In genomic region chr4:175891863-175892262, GRCh38 we compare ENCODE assay signal across 8 cellular contexts.
A peak's percentile ranks its signal among the peaks of the same experiment; 100 is the strongest.
DNase-seq lines count a peak whose midpoint lies in the region; ATAC-seq and TF ChIP-seq lines count a peak whose summit lies in the region.

No MANE protein-coding gene starts in this region.

- H3K27me3 ChIP-seq in foreskin keratinocyte, result no peaks in the 10 kb centered on the region
- no peaks in the 10 kb centered on the region for H3K27me3 ChIP-seq in suprapubic skin

- H3K36me3 ChIP-seq in suprapubic skin, result no peaks in the 10 kb centered on the region

- no peak for TF ChIP-seq POLR2A in suprapubic skin (IDR thresholded peaks at IDR 0.05)

- peak; percentile 74 for DNase-seq in Ammon's horn (ENCODE audit: low spot score)
- peak; percentile 44 for DNase-seq in NCI-H82 (lab: John Stamatoyannopoulos, UW)
- DNase-seq in foreskin keratinocyte, result peak in 1 of 2 donors; percentile 12
- DNase-seq in suprapubic skin (ENCODE audit: low spot score in 2 of 2), result no peak
- DNase-seq in UCSD-AML1 (lab: John Stamatoyannopoulos, UW; ENCODE audit: unreplicated experiment), result no peak

- no peak for TF ChIP-seq EP300 in suprapubic skin (IDR thresholded peaks at IDR 0.05)

- H3K4me3 ChIP-seq in suprapubic skin, result no peak overlapping the region

- H3K27ac ChIP-seq in foreskin keratinocyte (no peak overlapping the region), suprapubic skin (no peak overlapping the region)

- WGBS in suprapubic skin, result 13% methylated on average over 2 of the region's 2 CpGs

- no peaks in the 10 kb centered on the region for H3K9me3 ChIP-seq in suprapubic skin

- TF ChIP-seq CTCF in foreskin keratinocyte (conservative IDR thresholded peaks at IDR 0.05) (peak; percentile 27), suprapubic skin (IDR thresholded peaks at IDR 0.05) (no peak)

- ATAC-seq in GM21576 (IDR thresholded peaks at IDR 0.05; ENCODE audit: unreplicated experiment) (peak; percentile 49), foreskin keratinocyte (no peak), GM21619 (IDR thresholded peaks at IDR 0.05; ENCODE audit: unreplicated experiment) (no peak), GM21526 (IDR thresholded peaks at IDR 0.05; ENCODE audit: low FRiP score, unreplicated experiment) (no peak)

- no peaks in the 10 kb centered on the region for H3K4me1 ChIP-seq in foreskin keratinocyte
- H3K4me1 ChIP-seq in suprapubic skin, result no peaks in the 10 kb centered on the region

Comparison
In these comparisons a context has a peak if more than half of its experiments do, and no peak if none do; other contexts are left out.
1. DNase-seq: peak in Ammon's horn (single experiment) and NCI-H82 (single experiment); none in suprapubic skin (0 of 2) and UCSD-AML1 (single experiment).